12 cellular contexts compared by ENCODE assay signal in the genomic region with DNA sequence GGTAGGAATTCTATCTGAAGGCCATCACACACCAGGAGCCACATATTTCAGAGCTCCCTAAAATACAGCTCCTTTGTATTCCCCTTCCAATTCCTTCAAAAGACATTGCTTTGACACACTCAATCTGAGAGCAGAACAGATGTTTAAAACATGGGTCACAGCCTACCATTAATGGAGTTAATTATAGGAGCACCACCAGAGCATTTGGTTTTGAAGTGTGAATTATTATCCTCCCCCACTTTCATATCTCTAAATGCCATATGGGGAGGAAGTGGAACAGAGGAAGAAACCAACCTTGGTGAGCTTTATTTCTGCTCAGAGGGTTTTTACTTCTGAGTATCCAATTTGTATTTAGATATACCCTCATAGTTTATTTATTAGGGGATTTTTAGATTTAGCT.
A peak's percentile ranks its signal among the peaks of the same experiment; 100 is the strongest.
DNase-seq lines count a peak whose midpoint lies in the region; ATAC-seq lines count a peak whose summit lies in the region.
"Had no signal": no experiment of that assay in that cellular context is flagged by ENCODE, and none has a peak within 500 bp of the region (broad histone marks: within the 10 kb centered on the region; RNA-seq: fewer than 3 reads in every experiment).

No MANE protein-coding gene starts in this region.

- peak; percentile 46 for ATAC-seq in HG02763 (IDR thresholded peaks at IDR 0.05; ENCODE audit: unreplicated experiment)
- peak; percentile 70 to 76 for ATAC-seq in stimulated activated naive B cell treated with anti-CD40 and anti-IgM and Interleukin-4, amounts not matched to agents 10 μg/mL and 1 μg/mL and 100 μg/mL, for 72 hours (replicated peaks)
- ATAC-seq in HG02571 (IDR thresholded peaks at IDR 0.05; ENCODE audit: unreplicated experiment), result no peak
- ATAC-seq: WTC11 had no signal

- H3K4me3 Mint-ChIP-seq in stimulated activated naive B cell treated with anti-CD40 and anti-IgM and Interleukin-4, amounts not matched to agents 10 μg/mL and 1 μg/mL and 100 μg/mL, for 72 hours, result no peak overlapping the region
- H3K4me3 Mint-ChIP-seq: activated T-helper 1 cell treated with anti-CD3 and anti-CD28 coated beads, Interleukin-12 subunit alpha, Interleukin-12 subunit beta, Interleukin-2, Interleukin-4 antibody, amounts not matched to agents 30 ng/mL and 10 ng/mL and 1 ng/mL, durations not matched to agents 14 hours and 24 hours and 36 hours; WTC11 had no signal

- peak; percentile 26 to 68 for DNase-seq in NCI-H524 (lab: John Stamatoyannopoulos, UW)
- no peak for DNase-seq in NCI-H524 treated with DMSO at 0.1 percent for 48 hours (lab: John Stamatoyannopoulos, UW)
- peak; percentile 60 for DNase-seq in KBM-7
- DNase-seq in stimulated activated naive B cell treated with anti-CD40 and anti-IgM and Interleukin-4, amounts not matched to agents 10 μg/mL and 1 μg/mL and 100 μg/mL, for 72 hours, result no peak
- no peak for DNase-seq in cerebellar nuclear complex (lab: John Stamatoyannopoulos, UW)
- no peak for DNase-seq in effector CD8-positive, alpha-beta T cell (lab: John Stamatoyannopoulos, UW)
- DNase-seq: brain microvascular endothelial cell, NCI-H2081 had no signal

- no peaks in the 10 kb centered on the region for H3K27me3 Mint-ChIP-seq in stimulated activated naive B cell treated with anti-CD40 and anti-IgM and Interleukin-4, amounts not matched to agents 10 μg/mL and 1 μg/mL and 100 μg/mL, for 72 hours

- in situ Hi-C loops in KBM-7 (cut with MboI; ENCODE audit: low pct_unique_long_range_greater_than_20kb, low sequenced_read_pairs), result no loop called here

- peaks cover 0 to 2% of the 10 kb centered on the region in 2 donors for H3K9me3 Mint-ChIP-seq in stimulated activated naive B cell treated with anti-CD40 and anti-IgM and Interleukin-4, amounts not matched to agents 10 μg/mL and 1 μg/mL and 100 μg/mL, for 72 hours
- H3K9me3 Mint-ChIP-seq: activated T-helper 1 cell treated with anti-CD3 and anti-CD28 coated beads, Interleukin-12 subunit alpha, Interleukin-12 subunit beta, Interleukin-2, Interleukin-4 antibody, amounts not matched to agents 30 ng/mL and 10 ng/mL and 1 ng/mL, durations not matched to agents 14 hours and 24 hours and 36 hours had no signal

- no peaks in the 10 kb centered on the region for H3K36me3 Mint-ChIP-seq in stimulated activated naive B cell treated with anti-CD40 and anti-IgM and Interleukin-4, amounts not matched to agents 10 μg/mL and 1 μg/mL and 100 μg/mL, for 72 hours
- H3K36me3 Mint-ChIP-seq: WTC11 had no signal

- H3K27ac Mint-ChIP-seq in stimulated activated naive B cell treated with anti-CD40 and anti-IgM and Interleukin-4, amounts not matched to agents 10 μg/mL and 1 μg/mL and 100 μg/mL, for 72 hours, result no peak overlapping the region
- H3K27ac Mint-ChIP-seq: activated T-helper 1 cell treated with anti-CD3 and anti-CD28 coated beads, Interleukin-12 subunit alpha, Interleukin-12 subunit beta, Interleukin-2, Interleukin-4 antibody, amounts not matched to agents 30 ng/mL and 10 ng/mL and 1 ng/mL, durations not matched to agents 14 hours and 24 hours and 36 hours; WTC11 had no signal

- peaks cover 24 to 48% of the 10 kb centered on the region in 2 donors for H3K4me1 Mint-ChIP-seq in stimulated activated naive B cell treated with anti-CD40 and anti-IgM and Interleukin-4, amounts not matched to agents 10 μg/mL and 1 μg/mL and 100 μg/mL, for 72 hours

Comparison
In these comparisons a context has a peak if more than half of its experiments do, and no peak if none do; other contexts are left out.
1. DNase-seq: peak in NCI-H524 (2 of 2) and KBM-7 (single experiment); none in NCI-H524 treated with DMSO at 0.1 percent for 48 hours (single experiment), stimulated activated naive B cell treated with anti-CD40 and anti-IgM and Interleukin-4, amounts not matched to agents 10 μg/mL and 1 μg/mL and 100 μg/mL, for 72 hours (single experiment), cerebellar nuclear complex (0 of 2) and effector CD8-positive, alpha-beta T cell (single experiment).